Comparison of ENCODE assay signal across 16 cellular contexts in genomic region chr15:63544253-63545026, GRCh38. TPM values are rescaled to one million over a fixed set of nuclear protein-coding genes. Genes with fewer than 3 reads are reported as not detected.
A peak's percentile ranks its signal among the peaks of the same experiment; 100 is the strongest.
DNase-seq lines count a peak whose midpoint lies in the region; ATAC-seq and TF ChIP-seq lines count a peak whose summit lies in the region.
"Had no signal": no experiment of that assay in that cellular context is flagged by ENCODE, and none has a peak within 500 bp of the region (broad histone marks: within the 10 kb centered on the region; RNA-seq: fewer than 3 reads in every experiment).

No MANE protein-coding gene starts in this region.

- DNase-seq in activated T-cell treated with anti-CD3 and anti-CD28 coated beads, Interleukin-2, amount 50 U/mL, for 24 hours = no peak
- DNase-seq in activated T-cell treated with anti-CD3 and anti-CD28 coated beads for 4 hours (no peak), NAMALWA (ENCODE audit: low spot score) (peak; percentile 50), spleen (no peak), HPDE6-E6E7 (ENCODE audit: extremely low spot score) (no peak)
- DNase-seq in activated CD8-positive, alpha-beta T cell treated with anti-CD3 and anti-CD28 coated beads, Interleukin-2, amount 10 ng/mL, durations not matched to agents 7 days and 5 days = no peak
- DNase-seq in activated CD4-positive, CD25-positive, alpha-beta regulatory T cell (lab: John Stamatoyannopoulos, UW) = no peak
- DNase-seq: amygdala, DMS79 treated with DMSO at 0.1 percent for 48 hours, dorsolateral prefrontal cortex, foreskin melanocyte, left cardiac atrium, NCI-H1092 treated with DMSO at 0.1 percent for 48 hours, NCI-H524 had no signal

- peak overlapping the region; percentile 6 to 68 (median 61) for H3K27ac ChIP-seq in spleen
- H3K27ac ChIP-seq: dorsolateral prefrontal cortex, SJSA1 had no signal

- CTCF ChIA-PET in activated CD8-positive, alpha-beta T cell treated with anti-CD3 and anti-CD28 coated beads, Interleukin-2, amount 10 ng/mL, durations not matched to agents 7 days and 5 days (lab: Charles Lee) = interaction anchor here (0.6 to 2.6 kb wide), 12 partner anchors 9 to 341 kb away, joined by 3 to 19 read pairs (median 4); no protein-coding TSS in a partner anchor

- H3K9me3 ChIP-seq in spleen = no peaks in the 10 kb centered on the region
- H3K9me3 ChIP-seq: SJSA1 had no signal

- 18 to 29% (median 21%) methylated on average over 5 of the region's 5 CpGs for WGBS in spleen, 5 donors

- no peak for ATAC-seq in activated CD8-positive, alpha-beta T cell treated with anti-CD3 and anti-CD28 coated beads, Interleukin-2, amount 10 ng/mL, durations not matched to agents 7 days and 5 days
- no peak for ATAC-seq in GM18868 (IDR thresholded peaks at IDR 0.05; ENCODE audit: unreplicated experiment)
- ATAC-seq: left cardiac atrium had no signal

- no peaks in the 10 kb centered on the region for H3K27me3 ChIP-seq in spleen (replicated peaks in 1 of 7)
- H3K27me3 ChIP-seq: dorsolateral prefrontal cortex, SJSA1 had no signal

- H3K4me3 Mint-ChIP-seq in activated T-cell treated with anti-CD3 and anti-CD28 coated beads, Interleukin-2, amount 50 U/mL, for 24 hours = no peak overlapping the region
- H3K4me3 Mint-ChIP-seq in activated CD8-positive, alpha-beta T cell treated with anti-CD3 and anti-CD28 coated beads, Interleukin-2, amount 10 ng/mL, durations not matched to agents 7 days and 5 days = peak overlapping the region; percentile 15

- peak overlapping the region; percentile 76 for H3K27ac Mint-ChIP-seq in activated T-cell treated with anti-CD3 and anti-CD28 coated beads, Interleukin-2, amount 50 U/mL, for 24 hours
- peak overlapping the region; percentile 60 for H3K27ac Mint-ChIP-seq in activated CD8-positive, alpha-beta T cell treated with anti-CD3 and anti-CD28 coated beads, Interleukin-2, amount 10 ng/mL, durations not matched to agents 7 days and 5 days

- POLR2A ChIA-PET in activated CD8-positive, alpha-beta T cell treated with anti-CD3 and anti-CD28 coated beads, Interleukin-2, amount 10 ng/mL, durations not matched to agents 7 days and 5 days (lab: Charles Lee) = interaction anchor here (0.6 to 0.9 kb wide), 3 partner anchors 13 to 27 kb away, joined by 3 to 7 read pairs (median 3); no protein-coding TSS in a partner anchor

- peak overlapping the region in 2 of 8 donors; percentile 16 to 35 for H3K4me3 ChIP-seq in spleen
- H3K4me3 ChIP-seq: SJSA1 had no signal

- no peak for TF ChIP-seq CTCF in spleen (IDR thresholded peaks at IDR 0.05 in 8 of 11, conservative IDR thresholded peaks at IDR 0.05 in 3 of 11)

- H3K36me3 ChIP-seq in spleen = peaks cover 0 to 38% (median 0%) of the 10 kb centered on the region in 6 donors
- H3K36me3 ChIP-seq: SJSA1 had no signal

- H3K4me1 Mint-ChIP-seq in activated T-cell treated with anti-CD3 and anti-CD28 coated beads, Interleukin-2, amount 50 U/mL, for 24 hours (ENCODE audit: low read depth) = peaks cover 56% of the 10 kb centered on the region
- peaks cover 20% of the 10 kb centered on the region for H3K4me1 Mint-ChIP-seq in activated CD8-positive, alpha-beta T cell treated with anti-CD3 and anti-CD28 coated beads, Interleukin-2, amount 10 ng/mL, durations not matched to agents 7 days and 5 days (ENCODE audit: low read depth)

- H3K36me3 Mint-ChIP-seq in activated T-cell treated with anti-CD3 and anti-CD28 coated beads, Interleukin-2, amount 50 U/mL, for 24 hours (ENCODE audit: low read depth) = peaks cover 59% of the 10 kb centered on the region
- peaks cover 27% of the 10 kb centered on the region for H3K36me3 Mint-ChIP-seq in activated CD8-positive, alpha-beta T cell treated with anti-CD3 and anti-CD28 coated beads, Interleukin-2, amount 10 ng/mL, durations not matched to agents 7 days and 5 days (ENCODE audit: low read depth)

- H3K9me3 Mint-ChIP-seq in activated T-cell treated with anti-CD3 and anti-CD28 coated beads, Interleukin-2, amount 50 U/mL, for 24 hours = no peaks in the 10 kb centered on the region
- no peaks in the 10 kb centered on the region for H3K9me3 Mint-ChIP-seq in activated CD8-positive, alpha-beta T cell treated with anti-CD3 and anti-CD28 coated beads, Interleukin-2, amount 10 ng/mL, durations not matched to agents 7 days and 5 days (ENCODE audit: insufficient read depth)

- no peak for TF ChIP-seq POLR2A in spleen (IDR thresholded peaks at IDR 0.05)

- no peaks in the 10 kb centered on the region for H3K27me3 Mint-ChIP-seq in activated T-cell treated with anti-CD3 and anti-CD28 coated beads, Interleukin-2, amount 50 U/mL, for 24 hours
- no peaks in the 10 kb centered on the region for H3K27me3 Mint-ChIP-seq in activated CD8-positive, alpha-beta T cell treated with anti-CD3 and anti-CD28 coated beads, Interleukin-2, amount 10 ng/mL, durations not matched to agents 7 days and 5 days (ENCODE audit: low read depth)

- peaks cover 30 to 89% (median 65%) of the 10 kb centered on the region in 6 donors for H3K4me1 ChIP-seq in spleen
- H3K4me1 ChIP-seq: SJSA1 had no signal

- intact Hi-C loops in spleen (cut with DNase I; ENCODE audit: low total_unique reads) = no loop called here

RNA-seq across cellular contexts. Expression of gene USP3, which starts 40.0 kb away (rescaled TPM):
- total RNA-seq in activated CD8-positive, alpha-beta T cell treated with anti-CD3 and anti-CD28 coated beads, Interleukin-2, amount 10 ng/mL, durations not matched to agents 7 days and 5 days = 10 to 100 TPM; 48.3 to 49.1 TPM
- total RNA-seq in spleen = 100 to 1,000 TPM in 4 of 7 donors, 10 to 100 TPM in 3; 82.0 to 136 (median 112) TPM
- 10 to 100 TPM; 29.5 to 48.4 (median 38.4) TPM for polyA plus RNA-seq in spleen

RNA-seq across cellular contexts. Expression of gene FBXL22, which starts 52.7 kb away (rescaled TPM):
- 1 to 10 TPM in 1 of 2 experiments, under 1 TPM in 1; 0.66 to 1.4 TPM for total RNA-seq in activated CD8-positive, alpha-beta T cell treated with anti-CD3 and anti-CD28 coated beads, Interleukin-2, amount 10 ng/mL, durations not matched to agents 7 days and 5 days
- 1 to 10 TPM in 2 of 7 donors, under 1 TPM in 5; 0.13 to 1.7 (median 0.89) TPM for total RNA-seq in spleen
- 1 to 10 TPM in 2 of 3 donors, under 1 TPM in 1; 0.37 to 1.2 (median 1.0) TPM for polyA plus RNA-seq in spleen
